ENCODE assay signal across 16 cellular contexts in the genomic region with DNA sequence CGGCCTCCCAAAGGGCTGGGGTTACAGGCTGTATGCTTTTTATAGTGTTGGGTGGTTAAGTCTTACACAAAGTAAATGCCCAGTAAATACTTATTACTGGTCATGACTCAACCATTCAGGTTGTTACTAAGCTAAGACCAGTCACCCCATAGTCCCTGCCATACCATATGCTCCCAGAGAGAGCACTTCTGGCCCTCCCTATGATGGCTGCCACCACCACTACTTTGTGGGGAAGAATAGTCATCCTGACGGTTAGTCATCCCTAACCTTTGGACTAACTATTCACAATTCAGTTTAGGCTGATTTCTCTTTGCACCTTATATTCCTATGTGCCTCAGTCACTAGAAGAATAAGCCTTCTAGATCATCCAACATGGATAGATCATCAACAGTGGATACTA. TPM values are rescaled to one million over a fixed set of nuclear protein-coding genes. Genes with fewer than 3 reads are reported as not detected.
DNase-seq lines count a peak whose midpoint lies in the region; ATAC-seq and TF ChIP-seq lines count a peak whose summit lies in the region.
"Had no signal": no experiment of that assay in that cellular context is flagged by ENCODE, and none has a peak within 500 bp of the region (broad histone marks: within the 10 kb centered on the region; RNA-seq: fewer than 3 reads in every experiment).

No MANE protein-coding gene starts in this region.

- CTCF ChIA-PET in HEK293T (lab: Yijun Ruan, JAX): no interaction called here
- CTCF ChIA-PET in T-cell (lab: Charles Lee): no interaction called here

- H3K36me3 Mint-ChIP-seq in HFFc6 (ENCODE audit: low read depth) (no peaks in the 10 kb centered on the region), T-cell (no peaks in the 10 kb centered on the region)
- no peaks in the 10 kb centered on the region for H3K36me3 Mint-ChIP-seq in activated T-helper 17 cell treated with anti-CD3 and anti-CD28 coated beads, Interleukin-2, amount 50 U/mL, for 72 hours (ENCODE audit: low read depth)

- no peaks in the 10 kb centered on the region for H3K9me3 Mint-ChIP-seq in HFFc6
- no peaks in the 10 kb centered on the region for H3K9me3 Mint-ChIP-seq in activated T-helper 17 cell treated with anti-CD3 and anti-CD28 coated beads, Interleukin-2, amount 50 U/mL, for 72 hours
- no peaks in the 10 kb centered on the region for H3K9me3 Mint-ChIP-seq in T-cell

- DNase-seq in AG20443 (ENCODE audit: low spot score): peak; percentile 65
- DNase-seq in HFFc6: peak; percentile 93
- DNase-seq in left colon: peak in 1 of 2 donors; percentile 71
- DNase-seq in HEK293T (ENCODE audit: extremely low spot score): no peak
- no peak for DNase-seq in DMS153 treated with DMSO at 0.1 percent for 48 hours (lab: John Stamatoyannopoulos, UW; ENCODE audit: unreplicated experiment)
- DNase-seq in T-cell: no peak
- DNase-seq in DMS 273 treated with DMSO at 0.1 percent for 48 hours (lab: John Stamatoyannopoulos, UW): no peak
- DNase-seq: activated CD4-positive, CD25-positive, alpha-beta regulatory T cell treated with anti-CD3 and anti-CD28 coated beads, Interleukin-2, amount 50 U/mL, for 72 hours; activated effector memory CD4-positive, alpha-beta T cell treated with anti-CD3 and anti-CD28 coated beads, Interleukin-2, amount 50 U/mL, for 16 hours; foreskin melanocyte; left cardiac atrium; MV-4-11; SIG-M5; stimulated activated CD4-positive, alpha-beta T cell treated with anti-CD3 and anti-CD28 coated beads, Interleukin-12 subunit alpha, Interleukin-12 subunit beta, amount 100 ng/mL, for 4 hours had no signal

- H3K4me3 Mint-ChIP-seq in HFFc6 (no peak overlapping the region), T-cell (no peak overlapping the region)
- no peak overlapping the region for H3K4me3 Mint-ChIP-seq in activated T-helper 17 cell treated with anti-CD3 and anti-CD28 coated beads, Interleukin-2, amount 50 U/mL, for 72 hours

- ATAC-seq in activated T-helper 17 cell treated with anti-CD3 and anti-CD28 coated beads, Interleukin-2, amount 50 U/mL, for 72 hours (replicated peaks): peak; percentile 91
- ATAC-seq in left colon (peak; percentile 69), T-cell (replicated peaks in 1 of 4) (no peak)
- ATAC-seq: GM12878, left cardiac atrium had no signal

- H3K27me3 Mint-ChIP-seq in HFFc6 (ENCODE audit: insufficient read depth): no peaks in the 10 kb centered on the region
- peaks cover 4% of the 10 kb centered on the region for H3K27me3 Mint-ChIP-seq in activated T-helper 17 cell treated with anti-CD3 and anti-CD28 coated beads, Interleukin-2, amount 50 U/mL, for 72 hours
- H3K27me3 Mint-ChIP-seq in T-cell: peaks cover 0 to 4% of the 10 kb centered on the region in 2 donors

- H3K27ac Mint-ChIP-seq in HFFc6 (peak overlapping the region; percentile 61), T-cell (no peak overlapping the region)
- H3K27ac Mint-ChIP-seq in activated T-helper 17 cell treated with anti-CD3 and anti-CD28 coated beads, Interleukin-2, amount 50 U/mL, for 72 hours: no peak overlapping the region

- POLR2A ChIA-PET in HEK293T (lab: Yijun Ruan, JAX) (interaction anchor here (1.4 kb wide), 1 partner anchor 16 kb away, joined by 3 read pairs; no protein-coding TSS in a partner anchor), T-cell (lab: Charles Lee) (no interaction called here)

- TF ChIP-seq CTCF in HFFc6 (IDR thresholded peaks at IDR 0.05): no peak

- intact Hi-C loops in left colon (cut with DNase I, micrococcal nuclease): no loop called here

- peaks cover 24% of the 10 kb centered on the region for H3K4me1 Mint-ChIP-seq in HFFc6 (ENCODE audit: low read depth)
- H3K4me1 Mint-ChIP-seq in activated T-helper 17 cell treated with anti-CD3 and anti-CD28 coated beads, Interleukin-2, amount 50 U/mL, for 72 hours: no peaks in the 10 kb centered on the region
- no peaks in the 10 kb centered on the region for H3K4me1 Mint-ChIP-seq in T-cell

TF ChIP-seq in HEK293T, 16 proteins besides CTCF, POLR2A, EP300 and RAD21:
- TF ChIP-seq NFRKB (IDR thresholded peaks at IDR 0.05) (no peak), L3MBTL2 (conservative IDR thresholded peaks at IDR 0.05) (no peak), BHLHE40 (IDR thresholded peaks at IDR 0.05; ENCODE audit: borderline replicate concordance) (no peak), ARNT (IDR thresholded peaks at IDR 0.05) (no peak), FOXM1 (IDR thresholded peaks at IDR 0.05; ENCODE audit: borderline replicate concordance) (no peak), SP1 (IDR thresholded peaks at IDR 0.05) (no peak)

RNA-seq across cellular contexts. Expression of gene EPCAM, which starts 8.2 kb away (rescaled TPM):
- under 1 TPM; 0.21 to 0.74 (median 0.39) TPM for total RNA-seq in HFFc6 (2021; fragmentation: NEBNext Ultra II Directional; extraction: Animal tissue kit (Norgen Biotek cat#: 25700))
- total RNA-seq in activated T-helper 17 cell treated with anti-CD3 and anti-CD28 coated beads, Interleukin-2, amount 50 U/mL, for 72 hours: under 1 TPM in 1 of 2 donors, not detected in 1; 0.19 TPM
- 1,000 to 10,000 TPM; 1,569 to 1,978 TPM for total RNA-seq in left colon
- total RNA-seq in T-cell: 1 to 10 TPM in 2 of 5 donors, under 1 TPM in 1, not detected in 2; 0.39 to 1.7 (median 1.6) TPM

RNA-seq across cellular contexts. Expression of gene MSH2, which starts 42.0 kb away (rescaled TPM):
- 10 to 100 TPM; 14.4 to 22.0 (median 20.5) TPM for total RNA-seq in HFFc6 (2021; fragmentation: NEBNext Ultra II Directional; extraction: Animal tissue kit (Norgen Biotek cat#: 25700))
- 10 to 100 TPM; 45.9 to 58.0 TPM for total RNA-seq in activated T-helper 17 cell treated with anti-CD3 and anti-CD28 coated beads, Interleukin-2, amount 50 U/mL, for 72 hours
- total RNA-seq in left colon: 10 to 100 TPM; 10.9 to 12.2 TPM
- total RNA-seq in T-cell: 10 to 100 TPM; 16.6 to 29.1 (median 23.2) TPM

Comparison
In these comparisons a context has a peak if more than half of its experiments do, and no peak if none do; other contexts are left out.
1. DNase-seq: peak in AG20443 (single experiment) and HFFc6 (single experiment); none in HEK293T (single experiment), DMS153 treated with DMSO at 0.1 percent for 48 hours (single experiment), T-cell (0 of 34) and DMS 273 treated with DMSO at 0.1 percent for 48 hours (single experiment).
2. ATAC-seq: peak in activated T-helper 17 cell treated with anti-CD3 and anti-CD28 coated beads, Interleukin-2, amount 50 U/mL, for 72 hours (single experiment) and left colon (single experiment); none in T-cell (0 of 4).
3. RNA of gene EPCAM, which starts 8.2 kb away (total RNA-seq): 1,569 to 1,978 TPM in left colon; 0.21 to 0.74 TPM in HFFc6, 0.39 to 1.7 TPM in T-cell and 0.19 TPM in activated T-helper 17 cell treated with anti-CD3 and anti-CD28 coated beads, Interleukin-2, amount 50 U/mL, for 72 hours; every median in the first group is over 100 times any median in the second.